ENCODE assay signal across 8 cellular contexts in the genomic region with DNA sequence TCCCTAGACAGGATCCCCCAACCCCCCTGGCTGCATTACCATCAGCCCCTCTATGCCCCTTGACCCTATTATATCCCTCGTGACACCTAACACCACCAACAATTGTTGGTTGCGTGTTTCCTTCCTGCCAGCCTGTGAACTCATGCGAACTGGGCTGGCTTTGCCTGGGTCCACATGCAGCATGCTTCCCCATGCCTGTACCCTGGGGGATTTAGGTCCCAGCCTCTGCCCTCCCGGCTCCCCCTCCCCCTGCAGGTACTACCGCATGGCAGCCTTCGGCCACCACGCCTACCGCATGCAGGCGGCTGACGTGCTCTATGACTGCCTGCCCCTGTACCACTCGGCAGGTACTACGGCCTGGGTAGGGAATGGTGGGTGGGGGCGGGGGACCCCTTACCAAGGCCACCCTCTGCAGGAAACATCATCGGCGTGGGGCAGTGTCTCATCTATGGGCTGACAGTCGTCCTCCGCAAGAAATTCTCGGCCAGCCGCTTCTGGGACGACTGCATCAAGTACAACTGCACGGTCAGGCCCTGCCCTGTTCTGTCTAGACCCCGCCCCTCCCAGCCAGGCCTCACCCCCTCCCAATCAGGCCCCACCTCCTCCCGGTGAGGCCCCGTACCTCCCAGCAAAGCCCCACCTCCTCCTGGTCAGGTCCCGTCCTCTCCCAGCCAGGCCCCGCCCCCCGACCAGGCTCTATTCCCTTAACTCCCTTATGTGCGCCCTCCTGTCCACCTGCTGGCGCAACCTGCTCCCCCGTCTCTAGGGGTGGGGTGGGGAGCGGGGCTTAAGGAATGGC. TPM values are rescaled to one million over a fixed set of nuclear protein-coding genes. Genes with fewer than 3 reads are reported as not detected.
DNase-seq lines count a peak whose midpoint lies in the region; ATAC-seq and TF ChIP-seq lines count a peak whose summit lies in the region.

No MANE protein-coding gene starts in this region.

- TF ChIP-seq CTCF in GM10248 (IDR thresholded peaks at IDR 0.05; ENCODE audit: control extremely low read depth, extremely low read depth, low read depth, missing control alignments) (peak; percentile 44), esophagus muscularis mucosa (IDR thresholded peaks at IDR 0.05) (no peak), psoas muscle (IDR thresholded peaks at IDR 0.05) (peak; percentile 8)

- ATAC-seq in psoas muscle (peak; percentile 35 to 58 (median 44)), HG02763 (IDR thresholded peaks at IDR 0.05; ENCODE audit: unreplicated experiment) (no peak), GM18867 (IDR thresholded peaks at IDR 0.05; ENCODE audit: unreplicated experiment) (no peak)

- peaks cover 0 to 53% (median 25%) of the 10 kb centered on the region in 4 donors for H3K36me3 ChIP-seq in esophagus muscularis mucosa
- peaks cover 0 to 41% of the 10 kb centered on the region in 2 donors for H3K36me3 ChIP-seq in psoas muscle (ENCODE audit: insufficient read depth in 1 of 2, low read depth in 1 of 2)

- TF ChIP-seq EP300 in esophagus muscularis mucosa (IDR thresholded peaks at IDR 0.05) = no peak

- peaks cover 10 to 26% (median 22%) of the 10 kb centered on the region in 4 donors for H3K4me1 ChIP-seq in esophagus muscularis mucosa
- H3K4me1 ChIP-seq in psoas muscle = no peaks in the 10 kb centered on the region

- intact Hi-C loops in esophagus muscularis mucosa (cut with DNase I) (no loop called here), psoas muscle (cut with DNase I) (no loop called here)

- CTCF ChIA-PET in GM10248 (lab: Yijun Ruan, JAX) = interaction anchor here (1.1 to 2.1 kb wide), 6 partner anchors 8 to 367 kb away, joined by 3 to 9 read pairs (median 4); no protein-coding TSS in a partner anchor

- H3K9me3 ChIP-seq in esophagus muscularis mucosa (no peaks in the 10 kb centered on the region), psoas muscle (no peaks in the 10 kb centered on the region)

- WGBS in esophagus muscularis mucosa = 56% methylated on average over 23 of the region's 31 CpGs
- WGBS in psoas muscle, 3 donors = 60 to 65% (median 61%) methylated on average over 26 to 31 of the region's 31 CpGs

- POLR2A ChIA-PET in GM10248 (lab: Yijun Ruan, JAX) = no interaction called here

- TF ChIP-seq POLR2A in esophagus muscularis mucosa (IDR thresholded peaks at IDR 0.05; ENCODE audit: low read depth) = no peak

- peak overlapping the region in 3 of 4 donors; percentile 24 to 27 (median 24) for H3K27ac ChIP-seq in esophagus muscularis mucosa (replicated peaks in 1 of 4)
- peak overlapping the region; percentile 30 for H3K27ac ChIP-seq in psoas muscle

- H3K27me3 ChIP-seq in esophagus muscularis mucosa (no peaks in the 10 kb centered on the region), psoas muscle (ENCODE audit: insufficient read depth in 3 of 3, low read length in 2 of 3) (no peaks in the 10 kb centered on the region)

- peak; percentile 89 for DNase-seq in GM10248 (ENCODE audit: extremely low spot score)
- DNase-seq in NCI-H460 (ENCODE audit: extremely low read depth, low read depth) = peak; percentile 49
- DNase-seq in activated CD8-positive, alpha-beta memory T cell treated with anti-CD3 and anti-CD28 coated beads, Interleukin-2, amount 50 U/mL, for 1 hour (ENCODE audit: extremely low read depth) = peak; percentile 51
- no peak for DNase-seq in esophagus muscularis mucosa (ENCODE audit: extremely low spot score)
- DNase-seq in psoas muscle = peak in 1 of 2 donors; percentile 63
- DNase-seq in NOMO-1 (lab: John Stamatoyannopoulos, UW; ENCODE audit: unreplicated experiment in 2 of 2) = no peak

- H3K4me3 ChIP-seq in esophagus muscularis mucosa (peak overlapping the region in 3 of 4 donors; percentile 1 to 24 (median 18)), psoas muscle (peak overlapping the region; percentile 11)

RNA-seq across cellular contexts. Expression of a gene that starts 18.5 kb away (rescaled TPM):
- total RNA-seq in NCI-H460 (2014; rRNA removed; shearing (Covaris generic)) = 5.9 and 8.1 TPM in 2 replicates
- 18.7 and 20.0 TPM in 2 replicates for polyA plus RNA-seq in NCI-H460 (2014; cell fraction: nucleus; rRNA removed)
- 10 to 100 TPM; 15.9 to 26.1 (median 19.4) TPM for total RNA-seq in esophagus muscularis mucosa
- 10 to 100 TPM; 18.4 to 40.1 (median 27.9) TPM for total RNA-seq in psoas muscle
- polyA plus RNA-seq in psoas muscle = 10 to 100 TPM; 11.8 to 30.6 (median 24.1) TPM

RNA-seq across cellular contexts. Expression of a gene that starts 22.7 kb away (rescaled TPM):
- total RNA-seq in NCI-H460 (2014; rRNA removed; shearing (Covaris generic)) = 46.0 and 60.8 TPM in 2 replicates
- polyA plus RNA-seq in NCI-H460 (2014; cell fraction: nucleus; rRNA removed) = 33.1 and 76.8 TPM in 2 replicates
- total RNA-seq in esophagus muscularis mucosa (10 to 100 TPM; 39.0 to 75.5 (median 49.9) TPM), psoas muscle (10 to 100 TPM; 14.8 to 17.3 (median 16.3) TPM)
- polyA plus RNA-seq in psoas muscle = 10 to 100 TPM; 11.7 to 53.5 (median 18.3) TPM

RNA-seq across cellular contexts. Expression of a gene that starts 28.1 kb away (rescaled TPM):
- not detected in 2 replicates for total RNA-seq in NCI-H460 (2014; rRNA removed; shearing (Covaris generic))
- polyA plus RNA-seq in NCI-H460 (2014; cell fraction: nucleus; rRNA removed) = not detected in 2 replicates
- total RNA-seq in esophagus muscularis mucosa (not detected), psoas muscle (1 to 10 TPM in 1 of 4 donors, under 1 TPM in 3; 0.43 to 1.0 (median 0.72) TPM)
- under 1 TPM in 2 of 3 donors, not detected in 1; 0.14 to 0.64 TPM for polyA plus RNA-seq in psoas muscle

RNA-seq across cellular contexts. Expression of a gene that starts 40.3 kb away (rescaled TPM):
- total RNA-seq in NCI-H460 (2014; rRNA removed; shearing (Covaris generic)) = 0.10 TPM in 1 of 2 replicates, not detected in the other
- polyA plus RNA-seq in NCI-H460 (2014; cell fraction: nucleus; rRNA removed) = not detected in 2 replicates
- total RNA-seq in esophagus muscularis mucosa (under 1 TPM in 2 of 4 donors, not detected in 2; 0.26 to 0.75 TPM), psoas muscle (under 1 TPM in 1 of 4 donors, not detected in 3; 0.39 TPM)
- under 1 TPM in 2 of 3 donors, not detected in 1; 0.04 to 0.25 TPM for polyA plus RNA-seq in psoas muscle

Comparison
In these comparisons a context has a peak if more than half of its experiments do, and no peak if none do; other contexts are left out.
1. DNase-seq: peak in GM10248 (single experiment), NCI-H460 (single experiment) and activated CD8-positive, alpha-beta memory T cell treated with anti-CD3 and anti-CD28 coated beads, Interleukin-2, amount 50 U/mL, for 1 hour (single experiment); none in esophagus muscularis mucosa (single experiment) and NOMO-1 (0 of 2).
2. CTCF ChIP-seq: peak in GM10248 (single experiment) and psoas muscle (single experiment); none in esophagus muscularis mucosa (0 of 3).
3. ATAC-seq: peak in psoas muscle (4 of 4); none in HG02763 (single experiment) and GM18867 (single experiment).